Comparison of ENCODE assay signal across 24 cellular contexts in genomic region chr6:43956478-43956877, GRCh38.
"Had no signal": no experiment of that assay in that cellular context is flagged by ENCODE, and none has a peak within 500 bp of the region (broad histone marks: within the 10 kb centered on the region; RNA-seq: fewer than 3 reads in every experiment).

No MANE protein-coding gene starts in this region.

- FAIRE-seq: pancreas had no signal

- H3K36me3 ChIP-seq: esophagus squamous epithelium, gastroesophageal sphincter, pancreas, spleen, tibial nerve, upper lobe of right lung, vagina had no signal

- H3K27me3 ChIP-seq: gastroesophageal sphincter, pancreas, testis, tibial nerve, upper lobe of right lung, vagina had no signal

- H3K4me3 ChIP-seq: esophagus squamous epithelium, gastroesophageal sphincter, lung, pancreas, spleen, testis, tibial nerve, upper lobe of right lung, vagina had no signal

- H3K4me1 ChIP-seq: esophagus squamous epithelium, gastroesophageal sphincter, pancreas, tibial nerve, upper lobe of right lung, vagina had no signal

- DNase-seq: dermis blood vessel endothelial cell; esophagus squamous epithelium; foreskin fibroblast; left colon; left ventricle myocardium superior; mesenchymal stem cell; midbrain; occipital lobe; pancreas; retina; spleen; stimulated activated CD4-positive, alpha-beta T cell treated with anti-CD3 and anti-CD28 coated beads, Interleukin-15, amount 100 ng/mL, for 24 hours; stimulated activated CD4-positive, alpha-beta T cell treated with anti-CD3 and anti-CD28 coated beads, Interleukin-1b, Interleukin-23, amount 100 ng/mL, for 48 hours; stimulated activated CD4-positive, alpha-beta T cell treated with anti-CD3 and anti-CD28 coated beads, Interleukin-4, amount 100 ng/mL, for 24 hours; stimulated activated naive B cell treated with anti-CD40 and anti-IgM and Interleukin-4, amounts not matched to agents 10 μg/mL and 1 μg/mL and 100 μg/mL, for 72 hours; stimulated activated naive CD8-positive, alpha-beta T cell treated with anti-CD3 and anti-CD28 coated beads, Interleukin-15, amount 100 ng/mL, for 72 hours; testis; upper lobe of right lung had no signal

- ATAC-seq: gastroesophageal sphincter; left ventricle myocardium superior; natural killer cell treated with Interleukin-12 subunit alpha and Interleukin-12 subunit beta and Interleukin-15 and Interleukin-18, amount 100 ng/mL, for 72 hours; pancreas; sciatic nerve; stimulated activated naive B cell treated with anti-CD40 and anti-IgM and Interleukin-4, amounts not matched to agents 10 μg/mL and 1 μg/mL and 100 μg/mL, for 72 hours; stimulated activated naive CD8-positive, alpha-beta T cell treated with anti-CD3 and anti-CD28 coated beads, Interleukin-15, amount 100 ng/mL, for 72 hours; upper lobe of right lung had no signal

- H3K9me3 ChIP-seq: esophagus squamous epithelium, pancreas, testis, tibial nerve, upper lobe of right lung, vagina had no signal

- H3K27ac ChIP-seq: esophagus squamous epithelium, gastroesophageal sphincter, pancreas, spleen, testis, tibial nerve, upper lobe of right lung, vagina had no signal
